In genomic region chr7:70072220-70072619, GRCh38 we compare ENCODE assay signal across 1 cellular context.
TF ChIP-seq lines count a peak whose summit lies in the region.

No MANE protein-coding gene starts in this region.

TF ChIP-seq in WTC11, 78 proteins besides CTCF, POLR2A, EP300 and RAD21 (continued from another document):
- no peak for TF ChIP-seq ZBTB21 (CRISPR knock-in tag; IDR thresholded peaks at IDR 0.05; ENCODE audit: borderline replicate concordance)
- TF ChIP-seq CREB1 (CRISPR knock-in tag; IDR thresholded peaks at IDR 0.05) = no peak
- TF ChIP-seq ZNF671 (CRISPR knock-in tag; IDR thresholded peaks at IDR 0.05) = no peak
- no peak for TF ChIP-seq NR2C2 (CRISPR knock-in tag; IDR thresholded peaks at IDR 0.05)
- no peak for TF ChIP-seq FOXK1 (CRISPR knock-in tag; IDR thresholded peaks at IDR 0.05)
